ENCODE assay signal across 10 cellular contexts in the genomic region with DNA sequence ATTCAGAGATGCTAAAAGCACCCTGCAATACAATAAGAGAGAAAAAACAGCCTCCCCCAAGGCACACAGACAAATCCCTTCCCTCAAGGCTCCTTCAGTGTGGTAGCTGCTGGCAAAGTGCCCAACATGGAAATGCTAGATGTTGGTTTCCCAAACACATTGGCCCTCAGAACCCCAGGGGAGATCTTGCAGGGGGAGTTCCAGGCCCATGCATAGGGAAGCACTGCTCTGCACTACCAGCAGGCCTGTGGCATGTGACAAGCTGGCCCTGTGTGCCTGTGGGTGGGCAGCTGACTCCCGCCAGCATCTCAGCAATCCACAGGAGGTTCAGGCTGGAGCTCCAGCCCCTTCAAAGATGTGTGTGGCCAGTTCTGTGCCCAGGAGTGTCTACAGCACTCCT. TPM values are rescaled to one million over a fixed set of nuclear protein-coding genes. Genes with fewer than 3 reads are reported as not detected.
DNase-seq lines count a peak whose midpoint lies in the region; ATAC-seq and FAIRE-seq lines count a peak whose summit lies in the region.
"Had no signal": no experiment of that assay in that cellular context is flagged by ENCODE, and none has a peak within 500 bp of the region (broad histone marks: within the 10 kb centered on the region; RNA-seq: fewer than 3 reads in every experiment).

No MANE protein-coding gene starts in this region.

- peaks cover 0 to 2% of the 10 kb centered on the region in 2 donors for H3K27me3 Mint-ChIP-seq in CD8-positive, alpha-beta memory T cell
- H3K27me3 Mint-ChIP-seq in activated CD4-positive, alpha-beta memory T cell treated with anti-CD3 and anti-CD28 coated beads for 36 hours: no peaks in the 10 kb centered on the region
- H3K27me3 Mint-ChIP-seq in naive B cell: no peaks in the 10 kb centered on the region
- H3K27me3 Mint-ChIP-seq: activated naive CD4-positive, alpha-beta T cell treated with anti-CD3 and anti-CD28 coated beads, Interleukin-2, amount 50 U/mL, for 24 hours had no signal

- POLR2A ChIA-PET in CD8-positive, alpha-beta memory T cell (lab: Charles Lee): interaction anchor here (0.8 to 2.7 kb wide), 3 partner anchors 8 to 19 kb away, joined by 3 to 12 read pairs (median 3); partner anchors contain the start of gene CSGALNACT2
- POLR2A ChIA-PET in activated CD4-positive, alpha-beta memory T cell treated with anti-CD3 and anti-CD28 coated beads for 36 hours (lab: Charles Lee): interaction anchor here (0.6 to 4.5 kb wide), 6 partner anchors 8 to 321 kb away, joined by 3 to 58 read pairs (median 4); partner anchors contain the start of gene CSGALNACT2

- H3K4me3 ChIP-seq in CD8-positive, alpha-beta memory T cell (ENCODE audit: low read length): no peak overlapping the region
- H3K4me3 ChIP-seq: psoas muscle had no signal

- ATAC-seq in GM19395 (IDR thresholded peaks at IDR 0.05; ENCODE audit: unreplicated experiment) (peak; percentile 3), naive B cell (ENCODE audit: low read depth in 2 of 2) (peak in 1 of 2 donors; percentile 20), left colon (no peak), sciatic nerve (no peak)

- no peak overlapping the region for H3K27ac ChIP-seq in CD8-positive, alpha-beta memory T cell (ENCODE audit: low read depth, low read length)
- H3K27ac ChIP-seq in caudate nucleus (ENCODE audit: low read depth, low read length): no peak overlapping the region
- H3K27ac ChIP-seq: psoas muscle had no signal

- H3K36me3 ChIP-seq in CD8-positive, alpha-beta memory T cell (ENCODE audit: insufficient read depth, low read length): no peaks in the 10 kb centered on the region

- H3K9me3 Mint-ChIP-seq in CD8-positive, alpha-beta memory T cell: no peaks in the 10 kb centered on the region
- no peaks in the 10 kb centered on the region for H3K9me3 Mint-ChIP-seq in activated CD4-positive, alpha-beta memory T cell treated with anti-CD3 and anti-CD28 coated beads for 36 hours
- H3K9me3 Mint-ChIP-seq in naive B cell: no peaks in the 10 kb centered on the region
- H3K9me3 Mint-ChIP-seq: activated naive CD4-positive, alpha-beta T cell treated with anti-CD3 and anti-CD28 coated beads, Interleukin-2, amount 50 U/mL, for 24 hours had no signal

- H3K27ac Mint-ChIP-seq in CD8-positive, alpha-beta memory T cell: peak overlapping the region; percentile 56 to 95 (median 89)
- peak overlapping the region; percentile 75 for H3K27ac Mint-ChIP-seq in activated CD4-positive, alpha-beta memory T cell treated with anti-CD3 and anti-CD28 coated beads for 36 hours
- peak overlapping the region in 5 of 6 donors; percentile 78 to 94 (median 92) for H3K27ac Mint-ChIP-seq in naive B cell

- no peaks in the 10 kb centered on the region for H3K36me3 Mint-ChIP-seq in CD8-positive, alpha-beta memory T cell
- H3K36me3 Mint-ChIP-seq in activated CD4-positive, alpha-beta memory T cell treated with anti-CD3 and anti-CD28 coated beads for 36 hours: no peaks in the 10 kb centered on the region
- H3K36me3 Mint-ChIP-seq in naive B cell: no peaks in the 10 kb centered on the region
- H3K36me3 Mint-ChIP-seq: activated naive CD4-positive, alpha-beta T cell treated with anti-CD3 and anti-CD28 coated beads, Interleukin-2, amount 50 U/mL, for 24 hours had no signal

- H3K4me1 Mint-ChIP-seq in CD8-positive, alpha-beta memory T cell: peaks cover 23 to 27% (median 26%) of the 10 kb centered on the region in 3 donors
- peaks cover 21% of the 10 kb centered on the region for H3K4me1 Mint-ChIP-seq in activated CD4-positive, alpha-beta memory T cell treated with anti-CD3 and anti-CD28 coated beads for 36 hours (ENCODE audit: low read depth)
- H3K4me1 Mint-ChIP-seq in naive B cell: peaks cover 25 to 27% (median 26%) of the 10 kb centered on the region in 3 donors

- no peaks in the 10 kb centered on the region for H3K9me3 ChIP-seq in CD8-positive, alpha-beta memory T cell (ENCODE audit: low read length)
- H3K9me3 ChIP-seq: psoas muscle had no signal

- peak in 1 of 5 donors; percentile 38 for DNase-seq in CD8-positive, alpha-beta memory T cell
- DNase-seq in activated CD4-positive, alpha-beta memory T cell treated with anti-CD3 and anti-CD28 coated beads for 36 hours: no peak
- DNase-seq in naive B cell (no peak), left colon (no peak), caudate nucleus (lab: John Stamatoyannopoulos, UW) (no peak), sciatic nerve (ENCODE audit: low spot score) (no peak), HTR-8/SVneo (ENCODE audit: insufficient read length, low spot score) (no peak)

- peak overlapping the region in 4 of 7 donors; percentile 10 to 75 (median 21) for H3K4me3 Mint-ChIP-seq in CD8-positive, alpha-beta memory T cell
- H3K4me3 Mint-ChIP-seq in activated CD4-positive, alpha-beta memory T cell treated with anti-CD3 and anti-CD28 coated beads for 36 hours: no peak overlapping the region
- H3K4me3 Mint-ChIP-seq in naive B cell: peak overlapping the region in 5 of 8 donors; percentile 37 to 74 (median 59)

- CTCF ChIA-PET in CD8-positive, alpha-beta memory T cell (lab: Charles Lee): interaction anchor here (1.1 to 1.9 kb wide), 4 partner anchors 15 to 84 kb away, joined by 3 to 6 read pairs (median 4); partner anchors contain the start of gene CSGALNACT2
- CTCF ChIA-PET in activated CD4-positive, alpha-beta memory T cell treated with anti-CD3 and anti-CD28 coated beads for 36 hours (lab: Charles Lee): interaction anchor here (0.6 to 3.0 kb wide), 3 partner anchors 12 to 20 kb away, joined by 3 to 15 read pairs (median 4); partner anchors contain the start of gene CSGALNACT2

- intact Hi-C loops in activated CD4-positive, alpha-beta memory T cell treated with anti-CD3 and anti-CD28 coated beads for 36 hours (cut with micrococcal nuclease): loop anchor here (1.0 to 10.0 kb wide), 5 partner anchors 8 to 487 kb away; partner anchors contain the start of genes ZNF239 and ZNF33B
- intact Hi-C loops in left colon (cut with DNase I, micrococcal nuclease): no loop called here
- intact Hi-C loops in sciatic nerve (cut with DNase I): no loop called here

- peaks cover 18% of the 10 kb centered on the region for H3K4me1 ChIP-seq in CD8-positive, alpha-beta memory T cell (ENCODE audit: insufficient read depth, low read length)
- H3K4me1 ChIP-seq: psoas muscle had no signal

- FAIRE-seq in HTR-8/SVneo (lab: Jason Lieb, UNC): no peak

- no peaks in the 10 kb centered on the region for H3K27me3 ChIP-seq in CD8-positive, alpha-beta memory T cell (ENCODE audit: insufficient read depth, low read length, poor library complexity, severe bottlenecking)

RNA-seq across cellular contexts. Expression of gene CSGALNACT2, which starts 16.8 kb away (rescaled TPM):
- 10 to 100 TPM; 21.0 to 21.7 TPM for total RNA-seq in CD8-positive, alpha-beta memory T cell
- polyA plus RNA-seq in CD8-positive, alpha-beta memory T cell: 23.7 TPM
- 10 to 100 TPM; 30.2 to 32.3 TPM for total RNA-seq in activated CD4-positive, alpha-beta memory T cell treated with anti-CD3 and anti-CD28 coated beads for 36 hours
- polyA plus RNA-seq in naive B cell (ENCODE audit: low read depth in 6 of 6): 10 to 100 TPM in 5 of 6 donors, 1 to 10 TPM in 1; 10.0 to 16.0 (median 12.4) TPM
- total RNA-seq in left colon (1 to 10 TPM; 4.7 to 6.7 TPM), sciatic nerve (31.5 TPM)

RNA-seq across cellular contexts. Expression of gene RET, which starts 44.6 kb away (rescaled TPM):
- total RNA-seq in CD8-positive, alpha-beta memory T cell: under 1 TPM in 1 of 2 experiments, not detected in 1; 0.24 TPM
- 0.06 TPM for polyA plus RNA-seq in CD8-positive, alpha-beta memory T cell
- under 1 TPM; 0.07 to 0.17 TPM for total RNA-seq in activated CD4-positive, alpha-beta memory T cell treated with anti-CD3 and anti-CD28 coated beads for 36 hours
- polyA plus RNA-seq in naive B cell (ENCODE audit: low read depth in 6 of 6): not detected
- 1 to 10 TPM; 1.5 to 1.6 TPM for total RNA-seq in left colon
- 0.80 TPM for total RNA-seq in sciatic nerve
